9 cellular contexts compared by ENCODE assay signal in the genomic region with DNA sequence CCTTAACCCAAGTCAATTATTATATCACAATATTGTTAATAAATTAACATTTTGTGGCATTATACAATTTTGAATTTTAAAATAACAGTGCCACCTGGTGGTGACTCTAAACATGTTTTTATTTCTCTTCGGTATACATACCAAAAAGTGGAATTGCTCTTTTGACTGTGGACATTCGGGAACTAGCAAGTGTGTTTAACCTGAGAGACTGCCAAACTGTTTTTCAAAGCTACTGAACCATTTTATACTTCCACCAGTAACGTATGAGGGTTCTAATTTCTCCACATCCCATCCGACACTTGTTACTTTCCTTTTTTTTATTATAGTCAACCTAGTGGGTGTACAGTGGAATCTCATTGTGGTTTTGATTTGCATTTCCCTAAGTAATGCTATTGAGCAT. TPM values are rescaled to one million over a fixed set of nuclear protein-coding genes. Genes with fewer than 3 reads are reported as not detected.
DNase-seq lines count a peak whose midpoint lies in the region; ATAC-seq and TF ChIP-seq lines count a peak whose summit lies in the region.
"Had no signal": no experiment of that assay in that cellular context is flagged by ENCODE, and none has a peak within 500 bp of the region (broad histone marks: within the 10 kb centered on the region; RNA-seq: fewer than 3 reads in every experiment).

No MANE protein-coding gene starts in this region.

- intact Hi-C loops in PC-3 (cut with micrococcal nuclease) = loop anchor here (1.0 to 2.0 kb wide), 4 partner anchors 27 to 275 kb away; no protein-coding TSS in a partner anchor

- CTCF ChIA-PET in HEK293T (lab: Yijun Ruan, JAX) = interaction anchor here (0.6 to 2.4 kb wide), 3 partner anchors 50 to 271 kb away, joined by 4 to 10 read pairs (median 8); no protein-coding TSS in a partner anchor
- CTCF ChIA-PET in PC-3 (lab: Charles Lee) = interaction anchor here (0.8 to 1.2 kb wide), 2 partner anchors 28 to 249 kb away, joined by 3 to 8 read pairs; a partner anchor contains a TSS

- H3K9me2 ChIP-seq in PC-3 (replicated peaks; ENCODE audit: low read length) = no peaks in the 10 kb centered on the region

- peak; percentile 62 for TF ChIP-seq CTCF in PC-3 (conservative IDR thresholded peaks at IDR 0.05; ENCODE audit: low read depth, low read length)
- peak; percentile 8 for TF ChIP-seq CTCF in epithelial cell of esophagus (IDR thresholded peaks at IDR 0.05; ENCODE audit: insufficient read depth, low read depth, low read length, missing control alignments)
- TF ChIP-seq CTCF in osteoblast (IDR thresholded peaks at IDR 0.05; ENCODE audit: extremely low read depth, low read depth, low read length) = peak; percentile 43
- TF ChIP-seq CTCF in WERI-Rb-1 (IDR thresholded peaks at IDR 0.05; ENCODE audit: low read depth, low read length) = no peak

- H3K36me3 ChIP-seq in PC-3 (ENCODE audit: low read depth, low read length) (no peaks in the 10 kb centered on the region), osteoblast (ENCODE audit: insufficient read depth, low read length) (no peaks in the 10 kb centered on the region), WERI-Rb-1 (no peaks in the 10 kb centered on the region)

- H3K27ac ChIP-seq in PC-3 (ENCODE audit: low read length) (no peak overlapping the region), osteoblast (ENCODE audit: low read depth, low read length) (no peak overlapping the region), WERI-Rb-1 (no peak overlapping the region)

- H3K27me3 ChIP-seq in PC-3 (ENCODE audit: low read length) = no peaks in the 10 kb centered on the region
- no peaks in the 10 kb centered on the region for H3K27me3 ChIP-seq in osteoblast (ENCODE audit: insufficient read depth, low read length)
- no peaks in the 10 kb centered on the region for H3K27me3 ChIP-seq in WERI-Rb-1 (ENCODE audit: insufficient read depth, low read depth, severe bottlenecking)

- H3F3A ChIP-seq in PC-3 (ENCODE audit: low read length, unreplicated experiment) = no peaks in the 10 kb centered on the region

- H3K9me3 ChIP-seq in PC-3 (ENCODE audit: low read length) = no peaks in the 10 kb centered on the region
- H3K9me3 ChIP-seq in osteoblast (ENCODE audit: low read depth, low read length) = no peaks in the 10 kb centered on the region
- no peaks in the 10 kb centered on the region for H3K9me3 ChIP-seq in WERI-Rb-1 (ENCODE audit: severe bottlenecking)

- BruUV-seq in PC-3 (replicated peaks; lab: Mats Ljungman, UMichigan) = no TSS peak

- H3K4me1 ChIP-seq in PC-3 (ENCODE audit: insufficient read depth, low read length) (peaks cover 13% of the 10 kb centered on the region; the same call in 1 of the 2 replicates), osteoblast (ENCODE audit: insufficient read depth, low read length) (peaks cover 5% of the 10 kb centered on the region)

- H3K4me2 ChIP-seq in PC-3 (ENCODE audit: low read length) = peak overlapping the region; percentile 56
- peak overlapping the region; percentile 74 for H3K4me2 ChIP-seq in osteoblast (ENCODE audit: insufficient read depth, low read length)

- H2AFZ ChIP-seq in PC-3 (ENCODE audit: low read length) (peak overlapping the region; percentile 46; the same call in 1 of the 2 replicates), osteoblast (ENCODE audit: low read length) (peak overlapping the region; percentile 30)

- ATAC-seq in PC-3 (peak; percentile 37), HG02884 (IDR thresholded peaks at IDR 0.05; ENCODE audit: unreplicated experiment) (no peak)
- ATAC-seq: stimulated activated naive CD8-positive, alpha-beta T cell treated with anti-CD3 and anti-CD28 coated beads, Interleukin-15, amount 100 ng/mL, for 72 hours had no signal

- no peaks in the 10 kb centered on the region for H3K79me2 ChIP-seq in PC-3 (ENCODE audit: low read length)
- H3K79me2 ChIP-seq in osteoblast (ENCODE audit: insufficient read depth, low read length) = no peaks in the 10 kb centered on the region

- DNase-seq in CD1c-positive myeloid dendritic cell (ENCODE audit: extremely low spot score) = peak; percentile 72
- peak; percentile 18 for DNase-seq in HEK293T (ENCODE audit: extremely low spot score)
- peak; percentile 65 for DNase-seq in PC-3
- peak; percentile 61 for DNase-seq in epithelial cell of esophagus (ENCODE audit: low read depth)
- DNase-seq in osteoblast (ENCODE audit: insufficient read length, low spot score, missing footprints) = no peak
- DNase-seq in stimulated activated CD4-positive, alpha-beta T cell treated with anti-CD3 and anti-CD28 coated beads, Interleukin-15, amount 100 ng/mL, for 24 hours = no peak
- DNase-seq in WERI-Rb-1 = no peak

- H3K4me3 ChIP-seq in PC-3 (ENCODE audit: low read length) (no peak overlapping the region), epithelial cell of esophagus (ENCODE audit: low read length) (no peak overlapping the region), osteoblast (ENCODE audit: insufficient read depth, low read length) (peak overlapping the region; percentile 48), WERI-Rb-1 (ENCODE audit: low read depth, low read length) (no peak overlapping the region)

- no peak overlapping the region for H3K9ac ChIP-seq in PC-3 (ENCODE audit: low read length)

- H4K20me1 ChIP-seq in PC-3 (ENCODE audit: low read length) (no peaks in the 10 kb centered on the region), osteoblast (ENCODE audit: insufficient read depth, low read length) (no peaks in the 10 kb centered on the region)

- POLR2A ChIA-PET in HEK293T (lab: Yijun Ruan, JAX) = no interaction called here
- POLR2A ChIA-PET in PC-3 (lab: Charles Lee; ENCODE audit: unreplicated experiment) = interaction anchor here (0.7 kb wide), 1 partner anchor 273 kb away, joined by 4 read pairs; no protein-coding TSS in a partner anchor

TF ChIP-seq in HEK293T, 16 proteins besides CTCF, POLR2A, EP300 and RAD21:
- TF ChIP-seq L3MBTL2 (conservative IDR thresholded peaks at IDR 0.05) (no peak), FOXK2 (IDR thresholded peaks at IDR 0.05) (no peak), CTBP1 (IDR thresholded peaks at IDR 0.05; ENCODE audit: borderline replicate concordance) (no peak), BHLHE40 (IDR thresholded peaks at IDR 0.05; ENCODE audit: borderline replicate concordance) (no peak), NFRKB (IDR thresholded peaks at IDR 0.05) (no peak), SP1 (IDR thresholded peaks at IDR 0.05) (no peak), HDGF (IDR thresholded peaks at IDR 0.05; ENCODE audit: borderline replicate concordance) (no peak), TARDBP (IDR thresholded peaks at IDR 0.05) (no peak), FOXM1 (IDR thresholded peaks at IDR 0.05; ENCODE audit: borderline replicate concordance) (no peak), FOXA1 (IDR thresholded peaks at IDR 0.05) (no peak), ZNF384 (IDR thresholded peaks at IDR 0.05) (no peak), ELF4 (IDR thresholded peaks at IDR 0.05) (no peak), ARNT (IDR thresholded peaks at IDR 0.05) (no peak), SUZ12 (IDR thresholded peaks at IDR 0.05) (no peak), LEF1 (IDR thresholded peaks at IDR 0.05; ENCODE audit: borderline replicate concordance) (no peak)
- TF ChIP-seq, protein P1, sequence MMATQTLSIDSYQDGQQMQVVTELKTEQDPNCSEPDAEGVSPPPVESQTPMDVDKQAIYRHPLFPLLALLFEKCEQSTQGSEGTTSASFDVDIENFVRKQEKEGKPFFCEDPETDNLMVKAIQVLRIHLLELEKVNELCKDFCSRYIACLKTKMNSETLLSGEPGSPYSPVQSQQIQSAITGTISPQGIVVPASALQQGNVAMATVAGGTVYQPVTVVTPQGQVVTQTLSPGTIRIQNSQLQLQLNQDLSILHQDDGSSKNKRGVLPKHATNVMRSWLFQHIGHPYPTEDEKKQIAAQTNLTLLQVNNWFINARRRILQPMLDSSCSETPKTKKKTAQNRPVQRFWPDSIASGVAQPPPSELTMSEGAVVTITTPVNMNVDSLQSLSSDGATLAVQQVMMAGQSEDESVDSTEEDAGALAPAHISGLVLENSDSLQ (IDR thresholded peaks at IDR 0.05) = no peak

RNA-seq across cellular contexts. Expression of a gene that starts 18.3 kb away (rescaled TPM):
- 24.6 and 37.0 TPM in 2 replicates for total RNA-seq in PC-3 (2014; rRNA removed)
- total RNA-seq in osteoblast = 42.3 and 44.2 TPM in 2 replicates

RNA-seq across cellular contexts. Expression of a gene that starts 28.2 kb away (rescaled TPM):
- total RNA-seq in PC-3 (2014; rRNA removed) (23.2 and 25.0 TPM in 2 replicates), osteoblast (41.0 and 42.0 TPM in 2 replicates)

Comparison
In these comparisons a context has a peak if more than half of its experiments do, and no peak if none do; other contexts are left out.
1. DNase-seq: peak in CD1c-positive myeloid dendritic cell (single experiment), HEK293T (single experiment), PC-3 (single experiment) and epithelial cell of esophagus (single experiment); none in osteoblast (single experiment), stimulated activated CD4-positive, alpha-beta T cell treated with anti-CD3 and anti-CD28 coated beads, Interleukin-15, amount 100 ng/mL, for 24 hours (single experiment) and WERI-Rb-1 (single experiment).